Comparison of ENCODE assay signal across 8 cellular contexts in genomic region chr18:1663879-1664705, GRCh38.
DNase-seq lines count a peak whose midpoint lies in the region; ATAC-seq and TF ChIP-seq lines count a peak whose summit lies in the region.

No MANE protein-coding gene starts in this region.

- H3K27ac Mint-ChIP-seq in mesothelial cell of epicardium: no peak overlapping the region

- H3K9me3 Mint-ChIP-seq in mesothelial cell of epicardium: no peaks in the 10 kb centered on the region

- H4K20me1 ChIP-seq in OCI-LY3 (ENCODE audit: insufficient read depth, low read length): no peaks in the 10 kb centered on the region

- H3K9ac ChIP-seq in OCI-LY3 (ENCODE audit: low read length) (no peak overlapping the region), colonic mucosa (ENCODE audit: low read depth in 2 of 2, low read length in 2 of 2) (no peak overlapping the region)

- H3K79me2 ChIP-seq in OCI-LY3 (ENCODE audit: low read length): no peaks in the 10 kb centered on the region

- DNase-seq in Right ventricle myocardium inferior (ENCODE audit: missing footprints) (peak; percentile 86), cardiac septum (ENCODE audit: low spot score) (no peak), colonic mucosa (peak; percentile 31), mesothelial cell of epicardium (ENCODE audit: low spot score in 2 of 2, unreplicated experiment in 2 of 2) (peak; percentile 23 to 47), NCI-H2227 treated with DMSO at 0.1 percent for 48 hours (lab: John Stamatoyannopoulos, UW) (no peak)

- no peaks in the 10 kb centered on the region for H3K36me3 Mint-ChIP-seq in mesothelial cell of epicardium

- H3K36me3 ChIP-seq in OCI-LY3 (replicated peaks; ENCODE audit: low read depth, low read length) (no peaks in the 10 kb centered on the region), colonic mucosa (no peaks in the 10 kb centered on the region)

- ATAC-seq in Right ventricle myocardium inferior (no peak), HG02678 (IDR thresholded peaks at IDR 0.05; ENCODE audit: unreplicated experiment) (peak; percentile 54), HG03108 (IDR thresholded peaks at IDR 0.05; ENCODE audit: unreplicated experiment) (no peak)

- no peak overlapping the region for H3K4me3 ChIP-seq in OCI-LY3 (ENCODE audit: low read length)
- no peak overlapping the region for H3K4me3 ChIP-seq in colonic mucosa

- H3K4me3 Mint-ChIP-seq in mesothelial cell of epicardium: no peak overlapping the region

- H3K27me3 ChIP-seq in OCI-LY3 (ENCODE audit: low read depth, low read length): no peaks in the 10 kb centered on the region
- H3K27me3 ChIP-seq in colonic mucosa: no peaks in the 10 kb centered on the region

- H2AFZ ChIP-seq in OCI-LY3 (ENCODE audit: low read depth, low read length): no peak overlapping the region

- TF ChIP-seq CTCF in OCI-LY3 (IDR thresholded peaks at IDR 0.05; ENCODE audit: low read depth, low read length) (peak; percentile 95), colonic mucosa (IDR thresholded peaks at IDR 0.05) (no peak), mesothelial cell of epicardium (IDR thresholded peaks at IDR 0.05; ENCODE audit: unreplicated experiment) (peak; percentile 71)

- no peaks in the 10 kb centered on the region for H3K27me3 Mint-ChIP-seq in mesothelial cell of epicardium (ENCODE audit: low read depth)

- intact Hi-C loops in Right ventricle myocardium inferior (cut with DNase I): no loop called here
- intact Hi-C loops in cardiac septum (cut with DNase I): no loop called here
- intact Hi-C loops in colonic mucosa (cut with DNase I): no loop called here

- H3K9me3 ChIP-seq in OCI-LY3 (ENCODE audit: insufficient read depth, low read length) (no peaks in the 10 kb centered on the region), colonic mucosa (no peaks in the 10 kb centered on the region)

- H3K4me1 Mint-ChIP-seq in mesothelial cell of epicardium: peaks cover 5% of the 10 kb centered on the region

- H3K4me2 ChIP-seq in OCI-LY3 (ENCODE audit: low read length): 0 out of 2 replicates have a peak overlapping the region, but pooled peaks have one; percentile 28

- H3K27ac ChIP-seq in OCI-LY3 (ENCODE audit: low read length) (no peak overlapping the region), colonic mucosa (no peak overlapping the region)

- H3K4me1 ChIP-seq in OCI-LY3 (ENCODE audit: low read length) (no peaks in the 10 kb centered on the region), colonic mucosa (no peaks in the 10 kb centered on the region)

Comparison
In these comparisons a context has a peak if more than half of its experiments do, and no peak if none do; other contexts are left out.
1. DNase-seq: peak in Right ventricle myocardium inferior (single experiment), colonic mucosa (single experiment) and mesothelial cell of epicardium (2 of 2); none in cardiac septum (single experiment) and NCI-H2227 treated with DMSO at 0.1 percent for 48 hours (single experiment).